In genomic region chr22:39520874-39521857, GRCh38 we compare ENCODE assay signal across 8 cellular contexts.
A peak's percentile ranks its signal among the peaks of the same experiment; 100 is the strongest.
DNase-seq lines count a peak whose midpoint lies in the region; ATAC-seq lines count a peak whose summit lies in the region.

No MANE protein-coding gene starts in this region.

- DNase-seq in EH (ENCODE audit: low read depth) (peak; percentile 85), MV-4-11 (lab: John Stamatoyannopoulos, UW) (peak; percentile 38), left kidney (ENCODE audit: low read depth, low spot score) (peak; percentile 91), NCI-H510A treated with DMSO at 0.1 percent for 48 hours (lab: John Stamatoyannopoulos, UW) (no peak)
- DNase-seq in activated CD4-positive, alpha-beta T cell treated with anti-CD3 and anti-CD28 coated beads for 4 hours: peak; percentile 61 to 74
- DNase-seq in stimulated activated CD4-positive, alpha-beta T cell treated with anti-CD3 and anti-CD28 coated beads, Interleukin-4, amount 100 ng/mL, for 1 hour: peak; percentile 79

- peak overlapping the region; percentile 99 for H3K27ac ChIP-seq in cingulate gyrus (ENCODE audit: low read depth, low read length)

- ATAC-seq in GM21825 (IDR thresholded peaks at IDR 0.05; ENCODE audit: unreplicated experiment): peak; percentile 14
